8 cellular contexts compared by ENCODE assay signal in the genomic region with DNA sequence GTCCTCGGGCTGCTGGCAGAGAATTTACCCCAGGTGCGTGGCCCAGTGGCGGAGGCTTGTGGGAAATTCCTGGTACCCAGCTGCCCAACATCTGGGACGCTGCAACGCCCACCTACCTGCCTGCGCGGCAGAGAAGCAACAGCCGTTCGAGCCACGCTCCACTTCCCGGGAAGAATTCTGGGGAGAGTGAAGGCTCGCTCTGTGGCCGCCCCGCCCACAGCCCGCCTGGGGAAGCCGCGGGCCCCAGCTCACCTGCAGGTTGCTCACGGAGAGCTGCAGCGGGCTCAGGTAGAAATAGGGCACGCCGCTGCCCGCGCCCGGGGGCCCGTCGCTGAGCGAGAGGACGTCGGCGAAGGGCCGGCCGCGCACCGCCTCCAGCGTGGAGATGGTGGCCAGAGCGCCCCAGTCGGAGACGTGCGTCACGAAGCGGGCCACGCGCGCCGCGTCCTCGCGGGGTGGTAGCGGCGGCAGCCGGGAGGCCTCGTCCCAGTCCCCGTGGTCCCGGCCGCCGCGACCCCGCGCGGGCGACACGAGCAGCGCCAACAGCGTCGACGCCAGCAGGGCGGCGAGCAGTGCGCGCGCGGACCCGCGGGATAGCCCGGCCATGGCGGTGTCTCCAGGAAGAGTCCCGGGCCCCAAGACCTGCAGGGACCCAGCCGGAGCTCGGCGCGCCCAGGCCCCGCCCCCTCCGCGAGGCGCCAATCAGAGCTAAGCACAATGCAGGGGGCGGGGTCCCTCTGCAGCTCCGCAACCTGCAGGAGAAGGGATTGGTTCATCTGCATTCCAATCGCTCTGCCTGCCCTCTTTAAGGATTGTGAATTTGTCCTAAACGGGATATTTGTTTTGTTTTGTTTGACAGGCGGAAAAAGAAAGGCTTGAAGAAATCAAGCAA. TPM values are rescaled to one million over a fixed set of nuclear protein-coding genes. Genes with fewer than 3 reads are reported as not detected.
DNase-seq lines count a peak whose midpoint lies in the region; ATAC-seq and TF ChIP-seq lines count a peak whose summit lies in the region.

TSS of gene CREG1 (minus strand) at position 627 of the 892 bp plus-strand sequence.

- no peak for TF ChIP-seq POLR2A in breast epithelium (IDR thresholded peaks at IDR 0.05)

- H3K4me3 ChIP-seq in ACC112 (ENCODE audit: low read depth, low read length) (peak within 1 kb of the TSS; percentile 82), breast epithelium (peak within 1 kb of the TSS; percentile 75 to 89 (median 82)), iPS-20b (ENCODE audit: low read length) (peak within 1 kb of the TSS; percentile 92), skin epidermis (peak within 1 kb of the TSS; percentile 49 to 98 (median 81))

- H3K9ac ChIP-seq in iPS-20b (ENCODE audit: low read depth, low read length) = peak within 1 kb of the TSS; percentile 63; the same call in 1 of the 2 replicates

- no peaks in the 10 kb centered on the region for H3K36me3 ChIP-seq in ACC112 (ENCODE audit: insufficient read depth, low read length)
- no peaks in the 10 kb centered on the region for H3K36me3 ChIP-seq in breast epithelium
- no peaks in the 10 kb centered on the region for H3K36me3 ChIP-seq in iPS-20b (ENCODE audit: insufficient read depth, low read depth, low read length)

- H3K79me2 ChIP-seq in ACC112 (ENCODE audit: control insufficient read depth, insufficient read depth, low read length, unreplicated experiment) = no peaks in the 10 kb centered on the region

- intact Hi-C loops in breast epithelium (cut with DNase I; ENCODE audit: low total_unique reads) = no loop called here

- ATAC-seq in GM18870 (IDR thresholded peaks at IDR 0.05; ENCODE audit: unreplicated experiment) = peak; percentile 81
- peak; percentile 98 for ATAC-seq in HG03135 (IDR thresholded peaks at IDR 0.05; ENCODE audit: unreplicated experiment)

- no peak for TF ChIP-seq CTCF in VCaP (conservative IDR thresholded peaks at IDR 0.05)
- TF ChIP-seq CTCF in breast epithelium (IDR thresholded peaks at IDR 0.05) = no peak

- DNase-seq in NCI-H2196 treated with DMSO at 0.1 percent for 48 hours (lab: John Stamatoyannopoulos, UW; ENCODE audit: unreplicated experiment) (peak; percentile 87), breast epithelium (ENCODE audit: low spot score in 2 of 2) (peak; percentile 94 to 95)

- H3K9me3 ChIP-seq in breast epithelium (no peaks in the 10 kb centered on the region), iPS-20b (ENCODE audit: insufficient read depth, low read depth, low read length) (no peaks in the 10 kb centered on the region)

- peaks cover 6% of the 10 kb centered on the region for H3K4me1 ChIP-seq in ACC112 (ENCODE audit: control insufficient read depth, insufficient read depth, low read length, unreplicated experiment)
- no peaks in the 10 kb centered on the region for H3K4me1 ChIP-seq in breast epithelium
- H3K4me1 ChIP-seq in iPS-20b (ENCODE audit: insufficient read depth, low read length) = no peaks in the 10 kb centered on the region

- H3K27me3 ChIP-seq in ACC112 (ENCODE audit: insufficient read depth, low read length) (no peaks in the 10 kb centered on the region), breast epithelium (no peaks in the 10 kb centered on the region), iPS-20b (ENCODE audit: insufficient read depth, low read length) (peaks cover 7% of the 10 kb centered on the region; the same call in 1 of the 2 replicates)

- H2AFZ ChIP-seq in ACC112 (ENCODE audit: low read length, unreplicated experiment) = peak within 1 kb of the TSS; percentile 93

- H3K27ac ChIP-seq in ACC112 (ENCODE audit: low read depth, low read length) = no peak within 1 kb of the TSS
- H3K27ac ChIP-seq in VCaP = peak within 1 kb of the TSS; percentile 79
- H3K27ac ChIP-seq in breast epithelium = peak within 1 kb of the TSS; percentile 85 to 92
- H3K27ac ChIP-seq in iPS-20b (ENCODE audit: low read length) = no peak within 1 kb of the TSS
- peak within 1 kb of the TSS; percentile 8 to 89 (median 82) for H3K27ac ChIP-seq in skin epidermis

RNA-seq across cellular contexts. Expression of gene CREG1, which starts in this region (rescaled TPM):
- 100 to 1,000 TPM; 156 to 444 (median 190) TPM for total RNA-seq in breast epithelium

Comparison
In these comparisons a context has a peak if more than half of its experiments do, and no peak if none do; other contexts are left out.
1. H3K27ac ChIP-seq: peak in VCaP (single experiment), breast epithelium (2 of 2) and skin epidermis (21 of 21); none in ACC112 (single experiment) and iPS-20b (single experiment).
2. Peak in every context shown above with its lines, with median percentiles within 50 percentile points of each other: H3K4me3 ChIP-seq.